ENCODE assay signal across 21 cellular contexts in the genomic region with DNA sequence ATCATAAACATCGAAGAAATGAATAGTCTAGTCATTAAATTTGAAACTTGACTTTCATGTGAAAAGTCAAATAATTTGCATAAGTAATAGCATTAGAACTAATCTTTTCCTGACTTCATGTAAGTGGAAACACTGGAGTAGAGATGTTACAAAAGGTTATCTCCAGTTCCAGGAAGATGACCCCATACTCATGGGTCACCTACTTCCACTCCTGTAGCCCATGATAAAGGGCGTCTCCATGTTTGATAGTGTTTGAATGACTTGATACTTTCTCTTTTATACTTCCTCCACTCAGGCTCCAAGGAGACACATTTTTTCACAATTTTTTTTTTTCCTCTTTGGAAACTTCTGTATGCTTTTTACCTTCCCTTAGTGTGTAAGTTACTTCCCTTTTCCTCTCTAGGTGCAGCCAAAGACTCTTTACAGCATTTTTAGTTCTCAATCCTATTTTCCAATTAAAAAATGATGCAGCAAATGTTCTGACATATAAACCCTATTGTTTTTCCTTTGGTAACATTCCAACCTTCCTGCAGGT.
DNase-seq lines count a peak whose midpoint lies in the region; ATAC-seq, FAIRE-seq and TF ChIP-seq lines count a peak whose summit lies in the region.
"Had no signal": no experiment of that assay in that cellular context is flagged by ENCODE, and none has a peak within 500 bp of the region (broad histone marks: within the 10 kb centered on the region; RNA-seq: fewer than 3 reads in every experiment).

No MANE protein-coding gene starts in this region.

- no peak for TF ChIP-seq RAD21 in GM12878 (IDR thresholded peaks at IDR 0.05; ENCODE audit: insufficient read depth, low read depth, low read length)

- no peaks in the 10 kb centered on the region for H3K27me3 ChIP-seq in GM12878 (replicated peaks in 1 of 2; ENCODE audit: control insufficient read depth in 2 of 2, insufficient read depth in 2 of 2, low read length in 1 of 2)
- H3K27me3 ChIP-seq: body of pancreas, esophagus muscularis mucosa, MG63, tibial nerve had no signal

- FAIRE-seq in D721Med (lab: Jason Lieb, UNC) (peak; percentile 74), GM12878 (lab: Jason Lieb, UNC) (peak; percentile 18)

- H2AFZ ChIP-seq in GM12878 (ENCODE audit: control insufficient read depth, low read depth, low read length) (no peak overlapping the region), OCI-LY7 (ENCODE audit: low read length) (no peak overlapping the region)

- SMC1A ChIA-PET in GM12878 (lab: Charles Lee; ENCODE audit: uncharacterized antibody, unreplicated experiment), result interaction anchor here (0.7 kb wide), 1 partner anchor 29 kb away, joined by 3 read pairs; no protein-coding TSS in a partner anchor

- H3K36me3 ChIP-seq in GM12878 (ENCODE audit: control insufficient read depth in 2 of 2, insufficient read depth in 2 of 2, low read length in 1 of 2) (no peaks in the 10 kb centered on the region), OCI-LY7 (ENCODE audit: insufficient read depth, low read length) (no peaks in the 10 kb centered on the region)
- H3K36me3 ChIP-seq: esophagus muscularis mucosa, MG63, tibial nerve had no signal

- POLR2A ChIA-PET in GM12878 (lab: Charles Lee), result no interaction called here
- POLR2A ChIA-PET in OCI-LY7 (lab: Charles Lee), result interaction anchor here (0.5 to 1.2 kb wide), 3 partner anchors 16 to 477 kb away, joined by 3 read pairs; no protein-coding TSS in a partner anchor

- no peaks in the 10 kb centered on the region for H3K79me2 ChIP-seq in GM12878 (ENCODE audit: control insufficient read depth, insufficient read depth, low read length)
- no peaks in the 10 kb centered on the region for H3K79me2 ChIP-seq in OCI-LY7 (ENCODE audit: insufficient read depth, low read depth, low read length)

- intact Hi-C loops in GM12878 (cut with micrococcal nuclease; ENCODE audit: unreplicated experiment), result no loop called here
- intact Hi-C loops in OCI-LY7 (cut with micrococcal nuclease; ENCODE audit: unreplicated experiment), result no loop called here

- no peaks in the 10 kb centered on the region for H3K9me2 ChIP-seq in OCI-LY7 (ENCODE audit: insufficient read depth, low read length)

- TF ChIP-seq POLR2A in GM12878 (IDR thresholded peaks at IDR 0.05; ENCODE audit: low read depth, low read length), result no peak

- no TSS peak for BruUV-seq in GM12878 (replicated peaks; lab: Mats Ljungman, UMichigan)
- BruUV-seq in OCI-LY7 (replicated peaks; lab: Mats Ljungman, UMichigan), result no TSS peak

- no peaks in the 10 kb centered on the region for H4K20me1 ChIP-seq in GM12878 (ENCODE audit: control insufficient read depth, insufficient read depth)
- H4K20me1 ChIP-seq in OCI-LY7 (ENCODE audit: insufficient read depth, low read length), result no peaks in the 10 kb centered on the region

- in situ Hi-C loops in GM12878 (cut with MboI), result no loop called here

- ATAC-seq in GM12878 (no peak), HG02798 (IDR thresholded peaks at IDR 0.05; ENCODE audit: poor library complexity, unreplicated experiment) (no peak)
- ATAC-seq: body of pancreas, Panc1 had no signal

- peak; percentile 57 for DNase-seq in CD1c-positive myeloid dendritic cell (ENCODE audit: extremely low spot score)
- DNase-seq in D721Med (ENCODE audit: insufficient read length, low spot score), result no peak
- peak; percentile 73 for DNase-seq in SIG-M5 treated with dmso at 0.1 percent for 504 hours (lab: John Stamatoyannopoulos, UW; ENCODE audit: unreplicated experiment)
- no peak for DNase-seq in GM12878 (ENCODE audit: low read depth, low spot score)
- DNase-seq in mesenteric fat pad (ENCODE audit: low spot score), result no peak
- no peak for DNase-seq in SW480 (ENCODE audit: low spot score)
- DNase-seq in OCI-LY7 (ENCODE audit: low spot score), result no peak
- DNase-seq: activated CD4-positive, alpha-beta T cell treated with anti-CD3 and anti-CD28 coated beads, Interleukin-2, amount 50 U/mL, for 4 hours; body of pancreas; DMS79 treated with DMSO at 0.1 percent for 48 hours; glutamatergic neuron; mesenchymal stem cell; MG63; NCI-H2029 treated with DMSO at 0.1 percent for 48 hours; NCI-H524 treated with DMSO at 0.1 percent for 48 hours; occipital lobe; stimulated activated CD4-positive, alpha-beta T cell treated with anti-CD3 and anti-CD28 coated beads, Interleukin-4, amount 100 ng/mL, for 4 hours had no signal

- no peaks in the 10 kb centered on the region; the same call in 2 of the 3 replicates for H3K9me3 ChIP-seq in GM12878 (replicated peaks; ENCODE audit: control insufficient read depth, insufficient read depth, low read length)
- no peaks in the 10 kb centered on the region for H3K9me3 ChIP-seq in OCI-LY7 (ENCODE audit: low read length)
- H3K9me3 ChIP-seq: body of pancreas, MG63 had no signal

- TF ChIP-seq CTCF in D721Med (IDR thresholded peaks at IDR 0.05; ENCODE audit: insufficient read depth, missing control alignments) (no peak), GM12878 (IDR thresholded peaks at IDR 0.05 in 2 of 3, conservative IDR thresholded peaks at IDR 0.05 in 1 of 3; ENCODE audit: control insufficient read depth in 2 of 3, extremely low read depth in 1 of 3, insufficient read depth in 1 of 3, low read depth in 3 of 3, low read length in 3 of 3) (no peak), OCI-LY7 (conservative IDR thresholded peaks at IDR 0.05; ENCODE audit: low read length) (no peak)

- TF ChIP-seq EP300 in GM12878 (IDR thresholded peaks at IDR 0.05; ENCODE audit: borderline replicate concordance in 1 of 2, control insufficient read depth in 1 of 2, low read depth in 2 of 2, low read length in 2 of 2), result no peak

- H3K4me3 ChIP-seq in GM12878 (no peak overlapping the region), OCI-LY7 (ENCODE audit: low read depth, low read length, poor library complexity, severe bottlenecking) (no peak overlapping the region)
- H3K4me3 ChIP-seq: body of pancreas, esophagus muscularis mucosa, MG63, tibial nerve had no signal

- H3K4me1 ChIP-seq in GM12878 (ENCODE audit: control insufficient read depth, insufficient read depth, low read length), result no peaks in the 10 kb centered on the region
- H3K4me1 ChIP-seq in OCI-LY7 (ENCODE audit: insufficient read depth, low read length, poor library complexity, severe bottlenecking), result no peaks in the 10 kb centered on the region
- H3K4me1 ChIP-seq: body of pancreas, esophagus muscularis mucosa, tibial nerve had no signal

- H3K4me2 ChIP-seq in GM12878 (ENCODE audit: control insufficient read depth, insufficient read depth) (no peak overlapping the region), OCI-LY7 (ENCODE audit: low read length) (no peak overlapping the region)

- CTCF ChIA-PET in GM12878 (lab: Yijun Ruan, JAX) (interaction anchor here (0.7 kb wide), 1 partner anchor 12 kb away, joined by 4 read pairs; no protein-coding TSS in a partner anchor), OCI-LY7 (lab: Charles Lee; ENCODE audit: unreplicated experiment) (no interaction called here)

- no peak overlapping the region for H3K9ac ChIP-seq in GM12878 (ENCODE audit: control insufficient read depth, insufficient read depth, low read length)

- WGBS in GM12878 (ENCODE audit: insufficient coverage, insufficient replicate concordance, low lambda C conversion rate, missing lambda C conversion rate), result 23% methylated on average over 2 of the region's 2 CpGs

- H3K27ac ChIP-seq in GM12878 (ENCODE audit: control insufficient read depth, insufficient read depth) (no peak overlapping the region), OCI-LY7 (ENCODE audit: low read depth, low read length, poor library complexity, severe bottlenecking) (no peak overlapping the region)
- H3K27ac ChIP-seq: body of pancreas, esophagus muscularis mucosa, tibial nerve had no signal

- RAD21 ChIA-PET in GM12878 (lab: Charles Lee; ENCODE audit: unreplicated experiment), result no interaction called here

TF ChIP-seq in GM12878, 131 proteins besides CTCF, POLR2A, EP300 and RAD21:
- no peak for TF ChIP-seq JUNB (IDR thresholded peaks at IDR 0.05)

Comparison
In these comparisons a context has a peak if more than half of its experiments do, and no peak if none do; other contexts are left out.
1. DNase-seq: peak in CD1c-positive myeloid dendritic cell (single experiment) and SIG-M5 treated with dmso at 0.1 percent for 504 hours (single experiment); none in D721Med (single experiment), GM12878 (single experiment), mesenteric fat pad (single experiment), SW480 (single experiment) and OCI-LY7 (single experiment).